Comparison of ENCODE assay signal across 1 cellular context in the genomic region with DNA sequence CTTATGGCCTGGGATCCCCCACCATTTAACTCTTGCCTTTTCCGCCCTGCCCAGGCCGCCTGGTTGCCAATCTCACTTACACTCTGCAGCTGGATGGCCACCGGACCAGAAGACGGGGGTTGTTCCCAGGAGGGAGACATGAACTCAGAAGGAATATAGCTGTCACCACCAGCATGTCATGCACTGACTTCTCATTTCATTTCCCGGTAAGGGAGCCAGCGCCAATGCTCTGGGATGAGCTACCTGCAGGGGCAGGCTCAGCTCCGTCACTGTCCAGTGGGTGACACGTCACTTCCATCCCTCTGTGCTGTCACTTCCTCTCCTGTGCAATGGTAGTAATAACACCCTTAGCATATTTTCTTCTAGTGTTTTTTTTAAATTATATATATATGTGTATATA.
A peak's percentile ranks its signal among the peaks of the same experiment; 100 is the strongest.
TF ChIP-seq lines count a peak whose summit lies in the region.

No MANE protein-coding gene starts in this region.

TF ChIP-seq in K562, 482 proteins besides CTCF, POLR2A, EP300 and RAD21 (continued from another document and continues in another):
- TF ChIP-seq, protein P1, sequence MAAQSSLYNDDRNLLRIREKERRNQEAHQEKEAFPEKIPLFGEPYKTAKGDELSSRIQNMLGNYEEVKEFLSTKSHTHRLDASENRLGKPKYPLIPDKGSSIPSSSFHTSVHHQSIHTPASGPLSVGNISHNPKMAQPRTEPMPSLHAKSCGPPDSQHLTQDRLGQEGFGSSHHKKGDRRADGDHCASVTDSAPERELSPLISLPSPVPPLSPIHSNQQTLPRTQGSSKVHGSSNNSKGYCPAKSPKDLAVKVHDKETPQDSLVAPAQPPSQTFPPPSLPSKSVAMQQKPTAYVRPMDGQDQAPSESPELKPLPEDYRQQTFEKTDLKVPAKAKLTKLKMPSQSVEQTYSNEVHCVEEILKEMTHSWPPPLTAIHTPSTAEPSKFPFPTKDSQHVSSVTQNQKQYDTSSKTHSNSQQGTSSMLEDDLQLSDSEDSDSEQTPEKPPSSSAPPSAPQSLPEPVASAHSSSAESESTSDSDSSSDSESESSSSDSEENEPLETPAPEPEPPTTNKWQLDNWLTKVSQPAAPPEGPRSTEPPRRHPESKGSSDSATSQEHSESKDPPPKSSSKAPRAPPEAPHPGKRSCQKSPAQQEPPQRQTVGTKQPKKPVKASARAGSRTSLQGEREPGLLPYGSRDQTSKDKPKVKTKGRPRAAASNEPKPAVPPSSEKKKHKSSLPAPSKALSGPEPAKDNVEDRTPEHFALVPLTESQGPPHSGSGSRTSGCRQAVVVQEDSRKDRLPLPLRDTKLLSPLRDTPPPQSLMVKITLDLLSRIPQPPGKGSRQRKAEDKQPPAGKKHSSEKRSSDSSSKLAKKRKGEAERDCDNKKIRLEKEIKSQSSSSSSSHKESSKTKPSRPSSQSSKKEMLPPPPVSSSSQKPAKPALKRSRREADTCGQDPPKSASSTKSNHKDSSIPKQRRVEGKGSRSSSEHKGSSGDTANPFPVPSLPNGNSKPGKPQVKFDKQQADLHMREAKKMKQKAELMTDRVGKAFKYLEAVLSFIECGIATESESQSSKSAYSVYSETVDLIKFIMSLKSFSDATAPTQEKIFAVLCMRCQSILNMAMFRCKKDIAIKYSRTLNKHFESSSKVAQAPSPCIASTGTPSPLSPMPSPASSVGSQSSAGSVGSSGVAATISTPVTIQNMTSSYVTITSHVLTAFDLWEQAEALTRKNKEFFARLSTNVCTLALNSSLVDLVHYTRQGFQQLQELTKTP (IDR thresholded peaks at IDR 0.05; ENCODE audit: low read depth in 1 of 2, partially characterized antibody in 2 of 2): no peak
- no peak for TF ChIP-seq STAT5A (IDR thresholded peaks at IDR 0.05; ENCODE audit: borderline replicate concordance, low read length)
- 0 out of 2 replicates have a peak, but pooled peaks have one; percentile 29 for TF ChIP-seq CTBP1 (IDR thresholded peaks at IDR 0.05; ENCODE audit: borderline replicate concordance)
- no peak for TF ChIP-seq ARID1B (IDR thresholded peaks at IDR 0.05)
- no peak for TF ChIP-seq ZNF551 (CRISPR knock-in tag; IDR thresholded peaks at IDR 0.05)
- no peak for TF ChIP-seq ASH1L (IDR thresholded peaks at IDR 0.05; ENCODE audit: borderline replicate concordance, low read depth, partially characterized antibody)
- no peak for TF ChIP-seq HOMEZ (CRISPR knock-in tag; IDR thresholded peaks at IDR 0.05)
- TF ChIP-seq HMG20A (CRISPR knock-in tag; conservative IDR thresholded peaks at IDR 0.05): no peak
- no peak for TF ChIP-seq LCOR (CRISPR knock-in tag; IDR thresholded peaks at IDR 0.05)
- no peak for TF ChIP-seq ZNF785 (CRISPR knock-in tag; IDR thresholded peaks at IDR 0.05)
- TF ChIP-seq SPI1 (IDR thresholded peaks at IDR 0.05; ENCODE audit: borderline replicate concordance, low read depth, low read length): peak; percentile 77; the same call in 1 of the 2 replicates
- 0 out of 2 replicates have a peak, but pooled peaks have one; percentile 24 for TF ChIP-seq KAT7 (CRISPR knock-in tag; IDR thresholded peaks at IDR 0.05; ENCODE audit: borderline replicate concordance)
- TF ChIP-seq HNRNPL (IDR thresholded peaks at IDR 0.05; ENCODE audit: low read depth, low read length): no peak
- TF ChIP-seq GABPA (tag; conservative IDR thresholded peaks at IDR 0.05; ENCODE audit: low read depth): peak; percentile 61
- TF ChIP-seq, protein P2, sequence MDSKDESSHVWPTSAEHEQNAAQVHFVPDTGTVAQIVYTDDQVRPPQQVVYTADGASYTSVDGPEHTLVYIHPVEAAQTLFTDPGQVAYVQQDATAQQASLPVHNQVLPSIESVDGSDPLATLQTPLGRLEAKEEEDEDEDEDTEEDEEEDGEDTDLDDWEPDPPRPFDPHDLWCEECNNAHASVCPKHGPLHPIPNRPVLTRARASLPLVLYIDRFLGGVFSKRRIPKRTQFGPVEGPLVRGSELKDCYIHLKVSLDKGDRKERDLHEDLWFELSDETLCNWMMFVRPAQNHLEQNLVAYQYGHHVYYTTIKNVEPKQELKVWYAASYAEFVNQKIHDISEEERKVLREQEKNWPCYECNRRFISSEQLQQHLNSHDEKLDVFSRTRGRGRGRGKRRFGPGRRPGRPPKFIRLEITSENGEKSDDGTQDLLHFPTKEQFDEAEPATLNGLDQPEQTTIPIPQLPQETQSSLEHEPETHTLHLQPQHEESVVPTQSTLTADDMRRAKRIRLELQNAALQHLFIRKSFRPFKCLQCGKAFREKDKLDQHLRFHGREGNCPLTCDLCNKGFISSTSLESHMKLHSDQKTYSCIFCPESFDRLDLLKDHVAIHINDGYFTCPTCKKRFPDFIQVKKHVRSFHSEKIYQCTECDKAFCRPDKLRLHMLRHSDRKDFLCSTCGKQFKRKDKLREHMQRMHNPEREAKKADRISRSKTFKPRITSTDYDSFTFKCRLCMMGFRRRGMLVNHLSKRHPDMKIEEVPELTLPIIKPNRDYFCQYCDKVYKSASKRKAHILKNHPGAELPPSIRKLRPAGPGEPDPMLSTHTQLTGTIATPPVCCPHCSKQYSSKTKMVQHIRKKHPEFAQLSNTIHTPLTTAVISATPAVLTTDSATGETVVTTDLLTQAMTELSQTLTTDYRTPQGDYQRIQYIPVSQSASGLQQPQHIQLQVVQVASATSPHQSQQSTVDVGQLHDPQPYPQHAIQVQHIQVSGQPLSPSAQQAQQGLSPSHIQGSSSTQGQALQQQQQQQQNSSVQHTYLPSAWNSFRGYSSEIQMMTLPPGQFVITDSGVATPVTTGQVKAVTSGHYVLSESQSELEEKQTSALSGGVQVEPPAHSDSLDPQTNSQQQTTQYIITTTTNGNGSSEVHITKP (IDR thresholded peaks at IDR 0.05; ENCODE audit: partially characterized antibody): peak; percentile 5
- no peak for TF ChIP-seq BRD9 (IDR thresholded peaks at IDR 0.05; ENCODE audit: low read depth, partially characterized antibody)
- peak; percentile 59; the same call in 1 of the 2 replicates for TF ChIP-seq PHF8 (IDR thresholded peaks at IDR 0.05; ENCODE audit: borderline replicate concordance, low read length)
- TF ChIP-seq KDM2B (CRISPR knock-in tag; IDR thresholded peaks at IDR 0.05): no peak
- TF ChIP-seq SAFB2 (IDR thresholded peaks at IDR 0.05; ENCODE audit: borderline replicate concordance, low read depth, low read length, severe bottlenecking): no peak
- no peak for TF ChIP-seq GATAD2A (IDR thresholded peaks at IDR 0.05)
- TF ChIP-seq U2AF1 (optimal IDR thresholded peaks at IDR 0.05; ENCODE audit: low read depth, low read length): no peak
- no peak for TF ChIP-seq ZKSCAN1 (IDR thresholded peaks at IDR 0.05; ENCODE audit: low read depth, low read length)
- no peak for TF ChIP-seq NR2F6 (CRISPR knock-in tag; IDR thresholded peaks at IDR 0.05)
- TF ChIP-seq, protein P3, sequence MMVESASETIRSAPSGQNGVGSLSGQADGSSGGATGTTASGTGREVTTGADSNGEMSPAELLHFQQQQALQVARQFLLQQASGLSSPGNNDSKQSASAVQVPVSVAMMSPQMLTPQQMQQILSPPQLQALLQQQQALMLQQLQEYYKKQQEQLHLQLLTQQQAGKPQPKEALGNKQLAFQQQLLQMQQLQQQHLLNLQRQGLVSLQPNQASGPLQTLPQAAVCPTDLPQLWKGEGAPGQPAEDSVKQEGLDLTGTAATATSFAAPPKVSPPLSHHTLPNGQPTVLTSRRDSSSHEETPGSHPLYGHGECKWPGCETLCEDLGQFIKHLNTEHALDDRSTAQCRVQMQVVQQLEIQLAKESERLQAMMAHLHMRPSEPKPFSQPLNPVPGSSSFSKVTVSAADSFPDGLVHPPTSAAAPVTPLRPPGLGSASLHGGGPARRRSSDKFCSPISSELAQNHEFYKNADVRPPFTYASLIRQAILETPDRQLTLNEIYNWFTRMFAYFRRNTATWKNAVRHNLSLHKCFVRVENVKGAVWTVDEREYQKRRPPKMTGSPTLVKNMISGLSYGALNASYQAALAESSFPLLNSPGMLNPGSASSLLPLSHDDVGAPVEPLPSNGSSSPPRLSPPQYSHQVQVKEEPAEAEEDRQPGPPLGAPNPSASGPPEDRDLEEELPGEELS (CRISPR knock-in tag; IDR thresholded peaks at IDR 0.05; ENCODE audit: borderline replicate concordance): no peak
- TF ChIP-seq MBD2 (IDR thresholded peaks at IDR 0.05; ENCODE audit: borderline replicate concordance, low read depth): no peak
- no peak for TF ChIP-seq CEBPB (tag; IDR thresholded peaks at IDR 0.05)
- TF ChIP-seq ZFX (CRISPR knock-in tag; IDR thresholded peaks at IDR 0.05): peak; percentile 37
- TF ChIP-seq MEIS2 (IDR thresholded peaks at IDR 0.05; ENCODE audit: partially characterized antibody): peak; percentile 39
- TF ChIP-seq WHSC1 (IDR thresholded peaks at IDR 0.05; ENCODE audit: low read length): no peak
- TF ChIP-seq KLF10 (CRISPR knock-in tag; IDR thresholded peaks at IDR 0.05): no peak
- no peak; a peak in 1 of 4 replicates for TF ChIP-seq NRF1 (conservative IDR thresholded peaks at IDR 0.05 in 1 of 2, IDR thresholded peaks at IDR 0.05 in 1 of 2)
- TF ChIP-seq TCF7L2 (IDR thresholded peaks at IDR 0.05; ENCODE audit: low read depth, low read length): no peak
- no peak for TF ChIP-seq ATF1 (CRISPR knock-in tag; IDR thresholded peaks at IDR 0.05)
- 0 out of 2 replicates have a peak, but pooled peaks have one; percentile 21 for TF ChIP-seq ATF1 (tag; IDR thresholded peaks at IDR 0.05)
- no peak for TF ChIP-seq RCOR1 (IDR thresholded peaks at IDR 0.05; ENCODE audit: borderline replicate concordance in 1 of 2, low read depth in 2 of 2, low read length in 2 of 2)
- no peak for TF ChIP-seq HDAC2 (IDR thresholded peaks at IDR 0.05)
- TF ChIP-seq ZNF311 (CRISPR knock-in tag; IDR thresholded peaks at IDR 0.05): no peak
- no peak for TF ChIP-seq JUNB (CRISPR knock-in tag; conservative IDR thresholded peaks at IDR 0.05)
- TF ChIP-seq ARID3B (CRISPR knock-in tag; IDR thresholded peaks at IDR 0.05; ENCODE audit: borderline replicate concordance): no peak
- TF ChIP-seq ZNF263 (CRISPR knock-in tag; IDR thresholded peaks at IDR 0.05; ENCODE audit: borderline replicate concordance): no peak
- TF ChIP-seq ZSCAN29 (IDR thresholded peaks at IDR 0.05): no peak
